2 cellular contexts compared by ENCODE assay signal in the genomic region with DNA sequence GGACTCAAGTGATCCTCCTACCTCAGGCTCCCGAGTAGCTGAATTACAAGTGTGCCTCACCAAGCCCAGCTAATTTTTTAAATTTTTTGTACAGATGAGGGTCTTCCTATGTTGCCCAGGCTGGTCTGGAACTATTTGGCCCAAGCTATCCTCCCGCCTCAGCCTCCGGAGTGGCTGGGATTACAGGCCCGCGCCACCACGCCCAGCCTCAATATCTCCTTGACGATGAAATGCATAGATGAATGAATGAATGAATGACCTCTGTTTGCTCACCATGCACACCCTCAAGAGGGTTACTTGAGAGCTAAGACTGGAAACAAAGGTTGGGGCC.
TF ChIP-seq lines count a peak whose summit lies in the region.

No MANE protein-coding gene starts in this region.

TF ChIP-seq in GM12878, 131 proteins besides CTCF, POLR2A, EP300 and RAD21:
- TF ChIP-seq PRDM15 (CRISPR knock-in tag; IDR thresholded peaks at IDR 0.05) (no peak), ZNF24 (IDR thresholded peaks at IDR 0.05) (peak; percentile 94), CEBPZ (IDR thresholded peaks at IDR 0.05; ENCODE audit: low read depth, low read length) (no peak)

TF ChIP-seq in GM12891, 5 proteins besides CTCF, POLR2A, EP300 and RAD21:
- no peak for TF ChIP-seq PAX5 (IDR thresholded peaks at IDR 0.05; ENCODE audit: insufficient read depth, low read length, severe bottlenecking)
- no peak for TF ChIP-seq SPI1 (IDR thresholded peaks at IDR 0.05; ENCODE audit: low read depth, low read length)
- TF ChIP-seq TAF1 (IDR thresholded peaks at IDR 0.05; ENCODE audit: low read depth, low read length), result no peak
- no peak for TF ChIP-seq POU2F2 (IDR thresholded peaks at IDR 0.05; ENCODE audit: low read depth, low read length)
- TF ChIP-seq POLR2AphosphoS5 (IDR thresholded peaks at IDR 0.05; ENCODE audit: low read depth, low read length), result no peak
